ENCODE assay signal across 12 cellular contexts in genomic region chr2:217979151-217979811, GRCh38. TPM values are rescaled to one million over a fixed set of nuclear protein-coding genes. Genes with fewer than 3 reads are reported as not detected.
DNase-seq lines count a peak whose midpoint lies in the region; ATAC-seq, FAIRE-seq and TF ChIP-seq lines count a peak whose summit lies in the region.
"Had no signal": no experiment of that assay in that cellular context is flagged by ENCODE, and none has a peak within 500 bp of the region (broad histone marks: within the 10 kb centered on the region; RNA-seq: fewer than 3 reads in every experiment).

No MANE protein-coding gene starts in this region.

- peak overlapping the region in 1 of 8 donors; percentile 27 for H3K4me3 Mint-ChIP-seq in CD4-positive, alpha-beta memory T cell
- H3K4me3 Mint-ChIP-seq: B cell, naive B cell had no signal

- H3K27ac Mint-ChIP-seq in CD4-positive, alpha-beta memory T cell = no peak overlapping the region
- H3K27ac Mint-ChIP-seq: B cell, naive B cell had no signal

- WGBS in body of pancreas, 2 donors = 55 to 65% methylated on average over 9 to 10 of the region's 10 CpGs
- WGBS in right cardiac atrium = 25% methylated on average over 10 of the region's 10 CpGs
- WGBS in pancreas, 2 donors = 58 to 68% methylated on average over 9 to 10 of the region's 10 CpGs

- intact Hi-C loops in body of pancreas (cut with DNase I) = no loop called here
- intact Hi-C loops in right cardiac atrium (cut with DNase I) = loop anchor here in 1 of 4 donors (5.0 kb wide), 1 partner anchor 37 kb away; no protein-coding TSS in a partner anchor
- intact Hi-C loops in pancreas (cut with DNase I) = no loop called here
- intact Hi-C loops in CD4-positive, alpha-beta memory T cell (cut with micrococcal nuclease) = no loop called here

- in situ Hi-C loops in GM13976 (cut with MboI; ENCODE audit: low sequenced_read_pairs, unreplicated experiment) = no loop called here

- H3K9me3 Mint-ChIP-seq in CD4-positive, alpha-beta memory T cell = peaks cover 0 to 2% (median 0%) of the 10 kb centered on the region in 8 donors

- H3K4me1 Mint-ChIP-seq in CD4-positive, alpha-beta memory T cell = peaks cover 0 to 3% (median 0%) of the 10 kb centered on the region in 4 donors
- H3K4me1 Mint-ChIP-seq: B cell had no signal

- H3K4me1 ChIP-seq in body of pancreas = peaks cover 41% of the 10 kb centered on the region
- peaks cover 31% of the 10 kb centered on the region for H3K4me1 ChIP-seq in right cardiac atrium (ENCODE audit: control insufficient read depth, insufficient read depth, low read length)
- H3K4me1 ChIP-seq in pancreas = peaks cover 0 to 8% (median 4%) of the 10 kb centered on the region in 3 donors
- no peaks in the 10 kb centered on the region for H3K4me1 ChIP-seq in CD4-positive, alpha-beta memory T cell (ENCODE audit: insufficient read depth, low read length)

- no peaks in the 10 kb centered on the region for H3K27me3 ChIP-seq in body of pancreas
- H3K27me3 ChIP-seq in right cardiac atrium (ENCODE audit: control insufficient read depth, insufficient read depth) = no peaks in the 10 kb centered on the region
- H3K27me3 ChIP-seq in pancreas = no peaks in the 10 kb centered on the region
- no peaks in the 10 kb centered on the region for H3K27me3 ChIP-seq in CD4-positive, alpha-beta memory T cell (ENCODE audit: insufficient read depth, low read length)

- CTCF ChIA-PET in CD4-positive, alpha-beta memory T cell (lab: Charles Lee; ENCODE audit: partially characterized antibody) = interaction anchor here (1.6 kb wide), 1 partner anchor 10 kb away, joined by 5 read pairs; no protein-coding TSS in a partner anchor

- no peaks in the 10 kb centered on the region for H3K27me3 Mint-ChIP-seq in CD4-positive, alpha-beta memory T cell

- no peak for TF ChIP-seq CTCF in body of pancreas (IDR thresholded peaks at IDR 0.05)
- TF ChIP-seq CTCF in pancreas (IDR thresholded peaks at IDR 0.05) = no peak
- no peak for TF ChIP-seq CTCF in GM13976 (IDR thresholded peaks at IDR 0.05; ENCODE audit: borderline replicate concordance, control extremely low read depth, extremely low read depth, insufficient read depth, missing control alignments)

- no peak for TF ChIP-seq POLR2A in body of pancreas (IDR thresholded peaks at IDR 0.05)

- DNase-seq in ELF-1 (ENCODE audit: low read depth, low spot score) (peak; percentile 55), body of pancreas (peak in 2 of 4 donors; percentile 13 to 14), right cardiac atrium (peak in 1 of 3 donors; percentile 60), pancreas (peak in 2 of 6 donors; percentile 21 to 48), GM13976 (ENCODE audit: low spot score) (no peak), NK-92 (lab: John Stamatoyannopoulos, UW; ENCODE audit: unreplicated experiment) (no peak)
- DNase-seq in stimulated activated naive CD4-positive, alpha-beta T cell treated with Interleukin-2 at 50 U/mL for 16 hours (lab: John Stamatoyannopoulos, UW) = no peak
- DNase-seq in CD4-positive, alpha-beta memory T cell = no peak
- DNase-seq: naive B cell; NCI-H1105 treated with DMSO at 0.1 percent for 48 hours; stimulated activated naive CD8-positive, alpha-beta T cell treated with anti-CD3 and anti-CD28 coated beads, Interleukin-15, Interleukin-2, amounts not matched to agents 100 U/mL and 50 U/mL, for 24 hours had no signal

- H3K36me3 Mint-ChIP-seq in CD4-positive, alpha-beta memory T cell = no peaks in the 10 kb centered on the region
- H3K36me3 Mint-ChIP-seq: naive B cell had no signal

- H3K36me3 ChIP-seq in body of pancreas (replicated peaks in 1 of 2; ENCODE audit: insufficient read depth in 1 of 2, low read depth in 2 of 2) (no peaks in the 10 kb centered on the region), pancreas (peaks cover 0 to 10% (median 0%) of the 10 kb centered on the region in 3 donors)
- no peaks in the 10 kb centered on the region for H3K36me3 ChIP-seq in CD4-positive, alpha-beta memory T cell (ENCODE audit: insufficient read depth, low read length)

- H3K27ac ChIP-seq in body of pancreas = peak overlapping the region in 3 of 4 donors; percentile 33 to 53 (median 47)
- peak overlapping the region; percentile 39 for H3K27ac ChIP-seq in right cardiac atrium (ENCODE audit: low read length)
- H3K27ac ChIP-seq in pancreas = peak overlapping the region in 1 of 4 donors; percentile 19
- H3K27ac ChIP-seq in CD4-positive, alpha-beta memory T cell (ENCODE audit: low read depth, low read length) = no peak overlapping the region

- POLR2A ChIA-PET in CD4-positive, alpha-beta memory T cell (lab: Charles Lee; ENCODE audit: partially characterized antibody) = no interaction called here

- no peaks in the 10 kb centered on the region for H3K9me3 ChIP-seq in body of pancreas
- H3K9me3 ChIP-seq in right cardiac atrium (ENCODE audit: control insufficient read depth, low read length) = no peaks in the 10 kb centered on the region
- H3K9me3 ChIP-seq in pancreas = no peaks in the 10 kb centered on the region
- no peaks in the 10 kb centered on the region for H3K9me3 ChIP-seq in CD4-positive, alpha-beta memory T cell (ENCODE audit: control insufficient read depth in 1 of 2, low read length in 2 of 2)

- FAIRE-seq in pancreas (lab: Jason Lieb, UNC) = no peak

- ATAC-seq in body of pancreas (peak; percentile 10), right cardiac atrium (peak; percentile 8 to 36), pancreas (peak in 3 of 4 donors; percentile 7 to 21 (median 16))
- ATAC-seq: stimulated activated naive CD8-positive, alpha-beta T cell treated with anti-CD3 and anti-CD28 coated beads, Interleukin-15, Interleukin-2, amounts not matched to agents 100 U/mL and 50 U/mL, for 24 hours had no signal

- H3K4me3 ChIP-seq in body of pancreas (no peak overlapping the region), right cardiac atrium (ENCODE audit: low read length) (peak overlapping the region; percentile 83), pancreas (peak overlapping the region in 2 of 4 donors; percentile 12 to 39)
- no peak overlapping the region for H3K4me3 ChIP-seq in CD4-positive, alpha-beta memory T cell (ENCODE audit: low read length in 2 of 2)

RNA-seq across cellular contexts. Expression of gene TNS1, which starts 23.5 kb away (rescaled TPM):
- 100 to 1,000 TPM; 168 to 174 TPM for total RNA-seq in body of pancreas
- total RNA-seq in right cardiac atrium = 100 to 1,000 TPM; 442 to 647 (median 536) TPM
- polyA plus RNA-seq in right cardiac atrium = 243 TPM
- total RNA-seq in pancreas = 100 to 1,000 TPM in 4 of 6 donors, 10 to 100 TPM in 2; 90.4 to 166 (median 114) TPM
- 10 to 100 TPM; 38.5 to 93.7 TPM for polyA plus RNA-seq in pancreas
- total RNA-seq in CD4-positive, alpha-beta memory T cell = 1 to 10 TPM in 1 of 2 experiments, under 1 TPM in 1; 0.78 to 1.2 TPM
- polyA plus RNA-seq in CD4-positive, alpha-beta memory T cell = not detected

Comparison
In these comparisons a context has a peak if more than half of its experiments do, and no peak if none do; other contexts are left out.
1. RNA of gene TNS1, which starts 23.5 kb away (total RNA-seq): 442 to 647 TPM in right cardiac atrium, 168 to 174 TPM in body of pancreas and 90.4 to 166 TPM in pancreas; 0.78 to 1.2 TPM in CD4-positive, alpha-beta memory T cell; every median in the first group is over 10 times any median in the second.
2. Peak in every context shown above with its lines, with median percentiles within 50 percentile points of each other: ATAC-seq.